In genomic region chr1:234862944-234863515, GRCh38 we compare ENCODE assay signal across 8 cellular contexts.
DNase-seq lines count a peak whose midpoint lies in the region; ATAC-seq and TF ChIP-seq lines count a peak whose summit lies in the region.

No MANE protein-coding gene starts in this region.

- no peaks in the 10 kb centered on the region for H3K36me3 ChIP-seq in SJCRH30

- no peak for TF ChIP-seq CTCF in AG10803 (conservative IDR thresholded peaks at IDR 0.05; ENCODE audit: low read length)

- H3K4me3 ChIP-seq in AG10803 (ENCODE audit: low read length) (peak overlapping the region; percentile 12), SJCRH30 (peak overlapping the region; percentile 35)

- H3K27ac ChIP-seq in SJCRH30 = peak overlapping the region; percentile 63

- peaks cover 24% of the 10 kb centered on the region for H3K4me1 ChIP-seq in SJCRH30

- H3K27me3 ChIP-seq in SJCRH30 = no peaks in the 10 kb centered on the region

- DNase-seq in AG10803 (ENCODE audit: low read depth) = peak; percentile 84
- DNase-seq in SJCRH30 = peak; percentile 83 to 90
- peak; percentile 30 for DNase-seq in foreskin melanocyte
- DNase-seq in occipital lobe (lab: John Stamatoyannopoulos, UW) = peak; percentile 28
- DNase-seq in Kasumi-1 (lab: John Stamatoyannopoulos, UW) = no peak

- ATAC-seq in GM19455 (IDR thresholded peaks at IDR 0.05; ENCODE audit: unreplicated experiment) (no peak), GM18870 (IDR thresholded peaks at IDR 0.05; ENCODE audit: unreplicated experiment) (no peak), HG03108 (IDR thresholded peaks at IDR 0.05; ENCODE audit: unreplicated experiment) (no peak)

- no peaks in the 10 kb centered on the region for H3K9me3 ChIP-seq in SJCRH30 (replicated peaks)

Comparison
In these comparisons a context has a peak if more than half of its experiments do, and no peak if none do; other contexts are left out.
1. DNase-seq: peak in AG10803 (single experiment), SJCRH30 (2 of 2), foreskin melanocyte (single experiment) and occipital lobe (single experiment); none in Kasumi-1 (0 of 2).